Comparison of ENCODE assay signal across 1 cellular context in genomic region chr22:49943771-49944398, GRCh38.
TF ChIP-seq lines count a peak whose summit lies in the region.

No MANE protein-coding gene starts in this region.

TF ChIP-seq in SK-N-SH treated with all-trans-retinoic acid at 6 μM for 48 hours, 23 proteins besides CTCF, POLR2A, EP300 and RAD21 (continued from another document):
- TF ChIP-seq, protein P1, sequence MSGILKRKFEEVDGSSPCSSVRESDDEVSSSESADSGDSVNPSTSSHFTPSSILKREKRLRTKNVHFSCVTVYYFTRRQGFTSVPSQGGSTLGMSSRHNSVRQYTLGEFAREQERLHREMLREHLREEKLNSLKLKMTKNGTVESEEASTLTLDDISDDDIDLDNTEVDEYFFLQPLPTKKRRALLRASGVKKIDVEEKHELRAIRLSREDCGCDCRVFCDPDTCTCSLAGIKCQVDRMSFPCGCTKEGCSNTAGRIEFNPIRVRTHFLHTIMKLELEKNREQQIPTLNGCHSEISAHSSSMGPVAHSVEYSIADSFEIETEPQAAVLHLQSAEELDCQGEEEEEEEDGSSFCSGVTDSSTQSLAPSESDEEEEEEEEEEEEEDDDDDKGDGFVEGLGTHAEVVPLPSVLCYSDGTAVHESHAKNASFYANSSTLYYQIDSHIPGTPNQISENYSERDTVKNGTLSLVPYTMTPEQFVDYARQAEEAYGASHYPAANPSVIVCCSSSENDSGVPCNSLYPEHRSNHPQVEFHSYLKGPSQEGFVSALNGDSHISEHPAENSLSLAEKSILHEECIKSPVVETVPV (CRISPR knock-in tag; IDR thresholded peaks at IDR 0.05), result no peak
